Comparison of ENCODE assay signal across 1 cellular context in the genomic region with DNA sequence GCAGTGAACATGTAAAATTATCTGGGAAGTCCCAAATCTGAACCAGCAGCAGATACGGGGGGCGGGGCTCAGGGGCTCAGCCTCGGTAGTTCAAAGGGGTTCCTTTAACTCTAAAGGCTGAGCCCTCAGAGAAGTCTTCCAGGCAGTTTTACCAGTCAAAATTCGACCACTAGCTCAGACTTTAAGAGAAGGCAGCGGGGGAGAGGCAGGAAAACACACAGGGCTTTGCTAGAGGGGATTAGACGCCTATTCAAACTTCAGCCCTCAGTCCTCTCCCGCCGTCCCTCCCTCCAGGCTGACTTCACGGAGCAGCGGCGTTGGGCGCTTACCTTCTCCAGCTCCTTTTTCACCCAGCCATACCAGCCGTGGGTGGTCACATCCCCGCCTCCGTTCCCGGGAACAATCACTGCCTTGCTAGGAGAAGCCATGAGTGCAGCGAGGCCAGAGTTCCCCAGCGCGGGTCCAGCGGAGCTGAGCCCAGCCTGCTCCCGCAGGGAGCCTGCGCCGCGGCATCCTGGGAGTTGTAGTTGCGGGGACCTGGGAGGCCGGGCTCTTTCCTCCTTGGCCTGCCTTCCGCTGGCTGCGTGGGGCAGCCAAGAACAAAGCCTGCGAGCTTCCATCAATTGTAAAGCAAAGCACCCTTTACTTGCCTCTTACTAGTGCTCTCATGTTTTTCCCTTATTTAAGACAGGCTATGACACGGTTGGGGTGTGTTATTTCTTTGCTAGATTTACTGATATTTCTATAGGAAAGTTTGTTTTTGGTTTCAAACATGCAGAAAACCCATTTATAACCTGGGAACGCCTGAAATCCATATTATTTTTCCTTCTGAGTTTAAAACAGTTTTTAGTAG.
TF ChIP-seq lines count a peak whose summit lies in the region.

Gene RBBP9 (minus strand): TSS at position 486 of the 853 bp plus-strand sequence. CDS start 58 bp downstream, at position 428.

TF ChIP-seq in HepG2, 621 proteins besides CTCF, POLR2A, EP300 and RAD21 (continued from another document and continues in another):
- TF ChIP-seq ZFP90 (CRISPR knock-in tag; IDR thresholded peaks at IDR 0.05; ENCODE audit: borderline replicate concordance) (peak; percentile 94), HNRNPH1 (optimal IDR thresholded peaks at IDR 0.05; ENCODE audit: low read depth, low read length) (no peak), ZNF563 (CRISPR knock-in tag; IDR thresholded peaks at IDR 0.05) (peak; percentile 89), ZNF543 (CRISPR knock-in tag; IDR thresholded peaks at IDR 0.05) (no peak), ZSCAN20 (CRISPR knock-in tag; IDR thresholded peaks at IDR 0.05; ENCODE audit: borderline replicate concordance) (peak; percentile 41; the same call in 1 of the 2 replicates), FOXP4 (CRISPR knock-in tag; IDR thresholded peaks at IDR 0.05) (peak; percentile 74), ZNF546 (CRISPR knock-in tag; conservative IDR thresholded peaks at IDR 0.05) (no peak; the same call in 1 of the 2 replicates), ZNF609 (CRISPR knock-in tag; IDR thresholded peaks at IDR 0.05; ENCODE audit: borderline replicate concordance) (peak; percentile 10; the same call in 1 of the 2 replicates), SNAPC5 (CRISPR knock-in tag; IDR thresholded peaks at IDR 0.05; ENCODE audit: borderline replicate concordance) (0 out of 2 replicates have a peak, but pooled peaks have one; percentile 80), ZNF513 (CRISPR knock-in tag; conservative IDR thresholded peaks at IDR 0.05) (no peak), RXRA (CRISPR knock-in tag; IDR thresholded peaks at IDR 0.05) (peak; percentile 83), ZSCAN29 (CRISPR knock-in tag; conservative IDR thresholded peaks at IDR 0.05) (0 out of 2 replicates have a peak, but pooled peaks have one; percentile 79), ZBTB1 (CRISPR knock-in tag; IDR thresholded peaks at IDR 0.05; ENCODE audit: borderline replicate concordance) (no peak; the same call in 1 of the 2 replicates), DR1 (CRISPR knock-in tag; IDR thresholded peaks at IDR 0.05) (peak; percentile 37; the same call in 1 of the 2 replicates), THYN1 (CRISPR knock-in tag; IDR thresholded peaks at IDR 0.05; ENCODE audit: borderline replicate concordance, low read depth) (peak; percentile 63; the same call in 1 of the 2 replicates), AKAP8 (CRISPR knock-in tag; IDR thresholded peaks at IDR 0.05) (no peak), GZF1 (CRISPR knock-in tag; IDR thresholded peaks at IDR 0.05) (no peak), ZNF720 (CRISPR knock-in tag; IDR thresholded peaks at IDR 0.05) (peak; percentile 93), ZBTB7B (CRISPR knock-in tag; IDR thresholded peaks at IDR 0.05) (peak; percentile 80; the same call in 1 of the 2 replicates), HNF4G (IDR thresholded peaks at IDR 0.05; ENCODE audit: borderline replicate concordance, low read depth, low read length) (no peak), HNF4G (CRISPR knock-in tag; IDR thresholded peaks at IDR 0.05; ENCODE audit: borderline replicate concordance, low read depth) (peak; percentile 47; the same call in 1 of the 2 replicates), MEF2D (CRISPR knock-in tag; IDR thresholded peaks at IDR 0.05) (peak; percentile 83), GATA4 (IDR thresholded peaks at IDR 0.05; ENCODE audit: borderline replicate concordance, low read depth) (no peak), TBX3 (IDR thresholded peaks at IDR 0.05; ENCODE audit: borderline replicate concordance) (no peak), ZNF205 (CRISPR knock-in tag; IDR thresholded peaks at IDR 0.05) (peak; percentile 89), RBFOX2 (IDR thresholded peaks at IDR 0.05; ENCODE audit: low read depth, low read length) (peak; percentile 94), ZNF589 (CRISPR knock-in tag; conservative IDR thresholded peaks at IDR 0.05) (peak; percentile 73; the same call in 1 of the 2 replicates), HDAC2 (CRISPR knock-in tag; IDR thresholded peaks at IDR 0.05) (peak; percentile 85), ZNF747 (CRISPR knock-in tag; IDR thresholded peaks at IDR 0.05; ENCODE audit: borderline replicate concordance) (peak; percentile 82; the same call in 1 of the 2 replicates), ZNF3 (CRISPR knock-in tag; IDR thresholded peaks at IDR 0.05) (peak; percentile 52; the same call in 1 of the 2 replicates), ZNF616 (CRISPR knock-in tag; IDR thresholded peaks at IDR 0.05; ENCODE audit: low read depth) (peak; percentile 56; the same call in 1 of the 2 replicates), ZNF362 (CRISPR knock-in tag; IDR thresholded peaks at IDR 0.05; ENCODE audit: borderline replicate concordance) (no peak)
- TF ChIP-seq, protein P1, sequence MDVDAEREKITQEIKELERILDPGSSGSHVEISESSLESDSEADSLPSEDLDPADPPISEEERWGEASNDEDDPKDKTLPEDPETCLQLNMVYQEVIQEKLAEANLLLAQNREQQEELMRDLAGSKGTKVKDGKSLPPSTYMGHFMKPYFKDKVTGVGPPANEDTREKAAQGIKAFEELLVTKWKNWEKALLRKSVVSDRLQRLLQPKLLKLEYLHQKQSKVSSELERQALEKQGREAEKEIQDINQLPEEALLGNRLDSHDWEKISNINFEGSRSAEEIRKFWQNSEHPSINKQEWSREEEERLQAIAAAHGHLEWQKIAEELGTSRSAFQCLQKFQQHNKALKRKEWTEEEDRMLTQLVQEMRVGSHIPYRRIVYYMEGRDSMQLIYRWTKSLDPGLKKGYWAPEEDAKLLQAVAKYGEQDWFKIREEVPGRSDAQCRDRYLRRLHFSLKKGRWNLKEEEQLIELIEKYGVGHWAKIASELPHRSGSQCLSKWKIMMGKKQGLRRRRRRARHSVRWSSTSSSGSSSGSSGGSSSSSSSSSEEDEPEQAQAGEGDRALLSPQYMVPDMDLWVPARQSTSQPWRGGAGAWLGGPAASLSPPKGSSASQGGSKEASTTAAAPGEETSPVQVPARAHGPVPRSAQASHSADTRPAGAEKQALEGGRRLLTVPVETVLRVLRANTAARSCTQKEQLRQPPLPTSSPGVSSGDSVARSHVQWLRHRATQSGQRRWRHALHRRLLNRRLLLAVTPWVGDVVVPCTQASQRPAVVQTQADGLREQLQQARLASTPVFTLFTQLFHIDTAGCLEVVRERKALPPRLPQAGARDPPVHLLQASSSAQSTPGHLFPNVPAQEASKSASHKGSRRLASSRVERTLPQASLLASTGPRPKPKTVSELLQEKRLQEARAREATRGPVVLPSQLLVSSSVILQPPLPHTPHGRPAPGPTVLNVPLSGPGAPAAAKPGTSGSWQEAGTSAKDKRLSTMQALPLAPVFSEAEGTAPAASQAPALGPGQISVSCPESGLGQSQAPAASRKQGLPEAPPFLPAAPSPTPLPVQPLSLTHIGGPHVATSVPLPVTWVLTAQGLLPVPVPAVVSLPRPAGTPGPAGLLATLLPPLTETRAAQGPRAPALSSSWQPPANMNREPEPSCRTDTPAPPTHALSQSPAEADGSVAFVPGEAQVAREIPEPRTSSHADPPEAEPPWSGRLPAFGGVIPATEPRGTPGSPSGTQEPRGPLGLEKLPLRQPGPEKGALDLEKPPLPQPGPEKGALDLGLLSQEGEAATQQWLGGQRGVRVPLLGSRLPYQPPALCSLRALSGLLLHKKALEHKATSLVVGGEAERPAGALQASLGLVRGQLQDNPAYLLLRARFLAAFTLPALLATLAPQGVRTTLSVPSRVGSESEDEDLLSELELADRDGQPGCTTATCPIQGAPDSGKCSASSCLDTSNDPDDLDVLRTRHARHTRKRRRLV (CRISPR knock-in tag; IDR thresholded peaks at IDR 0.05) = peak; percentile 87
- TF ChIP-seq, protein P2, sequence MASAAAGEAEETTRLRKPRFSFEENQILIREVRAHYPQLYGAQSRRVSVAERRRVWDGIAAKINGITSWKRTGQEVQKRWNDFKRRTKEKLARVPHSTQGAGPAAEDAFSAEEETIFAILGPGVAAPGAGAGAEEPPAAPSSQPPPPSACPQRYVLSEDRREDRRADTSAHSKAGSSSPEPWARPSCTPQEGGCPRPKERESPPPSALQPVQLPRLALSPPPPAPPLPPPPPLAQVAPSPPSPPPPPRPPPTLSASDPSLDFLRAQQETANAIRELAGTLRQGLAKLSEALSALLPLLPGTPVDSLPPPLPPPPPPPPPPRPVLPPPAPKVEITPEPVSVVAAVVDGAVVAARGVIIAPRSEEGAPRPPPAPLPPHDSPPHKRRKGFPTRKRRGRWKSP (CRISPR knock-in tag; IDR thresholded peaks at IDR 0.05) = peak; percentile 69; the same call in 1 of the 2 replicates
- TF ChIP-seq, protein P3, sequence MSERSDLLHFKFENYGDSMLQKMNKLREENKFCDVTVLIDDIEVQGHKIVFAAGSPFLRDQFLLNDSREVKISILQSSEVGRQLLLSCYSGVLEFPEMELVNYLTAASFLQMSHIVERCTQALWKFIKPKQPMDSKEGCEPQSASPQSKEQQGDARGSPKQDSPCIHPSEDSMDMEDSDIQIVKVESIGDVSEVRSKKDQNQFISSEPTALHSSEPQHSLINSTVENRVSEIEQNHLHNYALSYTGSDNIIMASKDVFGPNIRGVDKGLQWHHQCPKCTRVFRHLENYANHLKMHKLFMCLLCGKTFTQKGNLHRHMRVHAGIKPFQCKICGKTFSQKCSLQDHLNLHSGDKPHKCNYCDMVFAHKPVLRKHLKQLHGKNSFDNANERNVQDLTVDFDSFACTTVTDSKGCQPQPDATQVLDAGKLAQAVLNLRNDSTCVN (CRISPR knock-in tag; IDR thresholded peaks at IDR 0.05; ENCODE audit: borderline replicate concordance) = peak; percentile 88
- TF ChIP-seq, protein P4, sequence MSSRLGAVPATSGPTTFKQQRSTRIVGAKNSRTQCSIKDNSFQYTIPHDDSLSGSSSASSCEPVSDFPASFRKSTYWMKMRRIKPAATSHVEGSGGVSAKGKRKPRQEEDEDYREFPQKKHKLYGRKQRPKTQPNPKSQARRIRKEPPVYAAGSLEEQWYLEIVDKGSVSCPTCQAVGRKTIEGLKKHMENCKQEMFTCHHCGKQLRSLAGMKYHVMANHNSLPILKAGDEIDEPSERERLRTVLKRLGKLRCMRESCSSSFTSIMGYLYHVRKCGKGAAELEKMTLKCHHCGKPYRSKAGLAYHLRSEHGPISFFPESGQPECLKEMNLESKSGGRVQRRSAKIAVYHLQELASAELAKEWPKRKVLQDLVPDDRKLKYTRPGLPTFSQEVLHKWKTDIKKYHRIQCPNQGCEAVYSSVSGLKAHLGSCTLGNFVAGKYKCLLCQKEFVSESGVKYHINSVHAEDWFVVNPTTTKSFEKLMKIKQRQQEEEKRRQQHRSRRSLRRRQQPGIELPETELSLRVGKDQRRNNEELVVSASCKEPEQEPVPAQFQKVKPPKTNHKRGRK (CRISPR knock-in tag; IDR thresholded peaks at IDR 0.05) = no peak
